ENCODE assay signal across 27 cellular contexts in the genomic region with DNA sequence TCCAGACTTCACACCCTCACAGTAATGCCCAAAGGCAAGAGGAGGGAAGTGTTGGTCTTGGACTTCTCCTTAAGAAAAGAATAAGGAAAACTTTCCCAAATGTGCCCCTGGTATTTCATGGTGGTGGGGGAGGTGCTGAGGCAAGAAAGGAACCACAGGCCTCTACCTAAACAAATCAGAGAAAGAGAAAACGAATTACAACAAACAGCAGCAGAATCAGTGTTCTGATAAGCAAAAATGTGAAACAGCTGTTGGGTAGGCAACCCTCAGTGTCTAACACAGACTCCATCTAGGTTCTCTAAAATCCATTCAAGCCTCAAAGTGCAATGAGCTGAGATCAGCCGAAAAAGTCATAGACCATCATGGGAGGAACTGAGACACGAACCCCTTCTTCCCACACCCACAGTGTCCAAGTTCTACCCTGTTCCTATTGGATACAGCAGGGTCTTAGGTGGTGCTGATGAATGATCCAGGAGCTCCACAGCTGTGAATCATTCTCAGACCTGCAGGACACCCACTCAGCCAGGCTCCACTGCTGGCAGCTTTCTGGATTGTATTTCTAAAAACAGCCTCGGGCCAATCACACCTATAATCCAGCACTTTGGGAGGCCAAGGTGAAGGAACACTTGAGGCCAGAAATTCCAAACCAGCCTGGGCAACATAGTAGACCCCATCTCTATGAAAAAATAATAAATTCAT.
"Had no signal": no experiment of that assay in that cellular context is flagged by ENCODE, and none has a peak within 500 bp of the region (broad histone marks: within the 10 kb centered on the region; RNA-seq: fewer than 3 reads in every experiment).

No MANE protein-coding gene starts in this region.

- H3K4me3 Mint-ChIP-seq: activated B cell treated with CpG ODN at 0.5 μM for 24 hours; activated CD4-positive, alpha-beta T cell treated with anti-CD3 and anti-CD28 coated beads, Interleukin-2, amount 10 ng/mL, durations not matched to agents 24 days and 14 days; activated CD8-positive, alpha-beta memory T cell treated with anti-CD3 and anti-CD28 coated beads, Interleukin-2, amount 10 ng/mL, durations not matched to agents 7 days and 5 days; activated naive CD4-positive, alpha-beta T cell treated with anti-CD3 and anti-CD28 coated beads, Interleukin-2, amount 50 U/mL, for 24 hours; activated T-cell treated with anti-CD3 and anti-CD28 coated beads, Interleukin-2, amount 50 U/mL, for 24 hours; activated T-helper 1 cell treated with anti-CD3 and anti-CD28 coated beads, Interleukin-12 subunit alpha, Interleukin-12 subunit beta, Interleukin-2, Interleukin-4 antibody, amounts not matched to agents 30 ng/mL and 10 ng/mL and 1 ng/mL, durations not matched to agents 14 hours and 24 hours and 36 hours; T-helper 17 cell had no signal

- DNase-seq: activated B cell treated with CpG ODN at 0.5 μM for 24 hours; activated CD4-positive, alpha-beta T cell treated with anti-CD3 and anti-CD28 coated beads for 1 hour; activated CD4-positive, alpha-beta T cell treated with anti-CD3 and anti-CD28 coated beads, Interleukin-2, amount 10 ng/mL, durations not matched to agents 24 days and 14 days; activated CD4-positive, alpha-beta T cell treated with anti-CD3 and anti-CD28 coated beads, Interleukin-2, amount 50 U/mL, for 48 hours; activated CD8-positive, alpha-beta memory T cell treated with anti-CD3 and anti-CD28 coated beads, Interleukin-2, amount 10 ng/mL, durations not matched to agents 7 days and 5 days; activated effector memory CD4-positive, alpha-beta T cell treated with Interleukin-2 at 50 U/mL for 16 hours; activated naive CD4-positive, alpha-beta T cell; activated T-cell treated with anti-CD3 and anti-CD28 coated beads, Interleukin-2, amount 50 U/mL, for 24 hours; aorta; caudate nucleus; Karpas-422; MM.1S; NCI-H1105; NCI-H1436; NCI-H1694 treated with DMSO at 0.1 percent for 48 hours; NCI-H2029 treated with DMSO at 0.1 percent for 48 hours; NCI-H345; NCI-H69; Peyer's patch; Right ventricle myocardium superior; T-helper 17 cell; T-helper 9 cell had no signal

- H3K4me3 ChIP-seq: breast epithelium, Peyer's patch, SJSA1 had no signal

- H3K4me1 ChIP-seq: breast epithelium, Peyer's patch had no signal

- H3K27me3 ChIP-seq: breast epithelium, Peyer's patch, SJSA1 had no signal

- H3K27me3 Mint-ChIP-seq: activated B cell treated with CpG ODN at 0.5 μM for 24 hours; activated CD4-positive, alpha-beta T cell treated with anti-CD3 and anti-CD28 coated beads, Interleukin-2, amount 10 ng/mL, durations not matched to agents 24 days and 14 days; activated CD8-positive, alpha-beta memory T cell treated with anti-CD3 and anti-CD28 coated beads, Interleukin-2, amount 10 ng/mL, durations not matched to agents 7 days and 5 days; activated T-cell treated with anti-CD3 and anti-CD28 coated beads, Interleukin-2, amount 50 U/mL, for 24 hours; T-helper 17 cell had no signal

- H3K9me3 Mint-ChIP-seq: activated B cell treated with CpG ODN at 0.5 μM for 24 hours; activated CD4-positive, alpha-beta T cell treated with anti-CD3 and anti-CD28 coated beads, Interleukin-2, amount 10 ng/mL, durations not matched to agents 24 days and 14 days; activated T-cell treated with anti-CD3 and anti-CD28 coated beads, Interleukin-2, amount 50 U/mL, for 24 hours; activated T-helper 1 cell treated with anti-CD3 and anti-CD28 coated beads, Interleukin-12 subunit alpha, Interleukin-12 subunit beta, Interleukin-2, Interleukin-4 antibody, amounts not matched to agents 30 ng/mL and 10 ng/mL and 1 ng/mL, durations not matched to agents 14 hours and 24 hours and 36 hours had no signal

- H3K27ac ChIP-seq: breast epithelium, Peyer's patch, RWPE1, SJSA1 had no signal

- H3K36me3 ChIP-seq: breast epithelium, Peyer's patch, SJSA1 had no signal

- H3K27ac Mint-ChIP-seq: activated B cell treated with CpG ODN at 0.5 μM for 24 hours; activated CD4-positive, alpha-beta T cell treated with anti-CD3 and anti-CD28 coated beads, Interleukin-2, amount 10 ng/mL, durations not matched to agents 24 days and 14 days; activated CD8-positive, alpha-beta memory T cell treated with anti-CD3 and anti-CD28 coated beads, Interleukin-2, amount 10 ng/mL, durations not matched to agents 7 days and 5 days; activated naive CD4-positive, alpha-beta T cell treated with anti-CD3 and anti-CD28 coated beads, Interleukin-2, amount 50 U/mL, for 24 hours; activated T-cell treated with anti-CD3 and anti-CD28 coated beads, Interleukin-2, amount 50 U/mL, for 24 hours; activated T-helper 1 cell treated with anti-CD3 and anti-CD28 coated beads, Interleukin-12 subunit alpha, Interleukin-12 subunit beta, Interleukin-2, Interleukin-4 antibody, amounts not matched to agents 30 ng/mL and 10 ng/mL and 1 ng/mL, durations not matched to agents 14 hours and 24 hours and 36 hours; T-helper 17 cell had no signal

- ATAC-seq: activated CD8-positive, alpha-beta memory T cell treated with anti-CD3 and anti-CD28 coated beads, Interleukin-2, amount 10 ng/mL, durations not matched to agents 7 days and 5 days; T-helper 17 cell had no signal

- H3K9me3 ChIP-seq: breast epithelium, Peyer's patch, SJSA1 had no signal

- H3K4me1 Mint-ChIP-seq: activated CD4-positive, alpha-beta T cell treated with anti-CD3 and anti-CD28 coated beads, Interleukin-2, amount 10 ng/mL, durations not matched to agents 24 days and 14 days; activated CD8-positive, alpha-beta memory T cell treated with anti-CD3 and anti-CD28 coated beads, Interleukin-2, amount 10 ng/mL, durations not matched to agents 7 days and 5 days; activated naive CD4-positive, alpha-beta T cell treated with anti-CD3 and anti-CD28 coated beads, Interleukin-2, amount 50 U/mL, for 24 hours; T-helper 17 cell had no signal
